Comparison of ENCODE assay signal across 5 cellular contexts in genomic region chr20:31470946-31471345, GRCh38. TPM values are rescaled to one million over a fixed set of nuclear protein-coding genes. Genes with fewer than 3 reads are reported as not detected.
"Had no signal": no experiment of that assay in that cellular context is flagged by ENCODE, and none has a peak within 500 bp of the region (broad histone marks: within the 10 kb centered on the region; RNA-seq: fewer than 3 reads in every experiment).

No MANE protein-coding gene starts in this region.

RNA-seq across cellular contexts. Expression of gene DEFB124, which starts 4.0 kb away (rescaled TPM):
- total RNA-seq: HepG2, HT-29, HT1080, IMR-90, K562 had no signal

RNA-seq across cellular contexts. Expression of gene REM1, which starts 4.1 kb away (rescaled TPM):
- total RNA-seq: HepG2, HT-29, HT1080, IMR-90, K562 had no signal

RNA-seq across cellular contexts. Expression of gene DEFB123, which starts 30.5 kb away (rescaled TPM):
- total RNA-seq: HepG2, HT-29, HT1080, IMR-90, K562 had no signal
